ENCODE assay signal across 1 cellular context in genomic region chr13:34258646-34259386, GRCh38.
TF ChIP-seq lines count a peak whose summit lies in the region.

No MANE protein-coding gene starts in this region.

TF ChIP-seq in IMR-90, 13 proteins besides CTCF, POLR2A, EP300 and RAD21 (continued from another document):
- TF ChIP-seq BHLHE40 (IDR thresholded peaks at IDR 0.05; ENCODE audit: low read depth, low read length) (no peak), RCOR1 (IDR thresholded peaks at IDR 0.05; ENCODE audit: insufficient replicate concordance, low read length) (no peak), FOS (IDR thresholded peaks at IDR 0.05; ENCODE audit: low read depth, low read length) (no peak), SMC3 (IDR thresholded peaks at IDR 0.05; ENCODE audit: low read depth, low read length) (no peak), MAZ (IDR thresholded peaks at IDR 0.05; ENCODE audit: borderline replicate concordance, low read depth, low read length) (no peak), NFE2L2 (IDR thresholded peaks at IDR 0.05; ENCODE audit: low read depth, low read length) (no peak), RFX5 (IDR thresholded peaks at IDR 0.05; ENCODE audit: low read depth, low read length) (no peak), CHD1 (IDR thresholded peaks at IDR 0.05; ENCODE audit: low read depth, low read length) (no peak), MAFK (IDR thresholded peaks at IDR 0.05; ENCODE audit: low read depth, low read length) (no peak), MXI1 (IDR thresholded peaks at IDR 0.05; ENCODE audit: borderline replicate concordance, low read depth, low read length) (no peak), CEBPB (IDR thresholded peaks at IDR 0.05; ENCODE audit: low read depth, low read length) (no peak), USF2 (IDR thresholded peaks at IDR 0.05; ENCODE audit: low read depth, low read length) (no peak)
